Comparison of ENCODE assay signal across 1 cellular context in genomic region chr4:7157140-7157488, GRCh38.
TF ChIP-seq lines count a peak whose summit lies in the region.

No MANE protein-coding gene starts in this region.

TF ChIP-seq in IMR-90, 13 proteins besides CTCF, POLR2A, EP300 and RAD21 (continued from another document):
- no peak for TF ChIP-seq CEBPB (IDR thresholded peaks at IDR 0.05; ENCODE audit: low read depth, low read length)
- TF ChIP-seq MXI1 (IDR thresholded peaks at IDR 0.05; ENCODE audit: borderline replicate concordance, low read depth, low read length) = no peak
- no peak for TF ChIP-seq SMC3 (IDR thresholded peaks at IDR 0.05; ENCODE audit: low read depth, low read length)
- TF ChIP-seq CHD1 (IDR thresholded peaks at IDR 0.05; ENCODE audit: low read depth, low read length) = no peak
- no peak for TF ChIP-seq NFE2L2 (IDR thresholded peaks at IDR 0.05; ENCODE audit: low read depth, low read length)
- TF ChIP-seq RFX5 (IDR thresholded peaks at IDR 0.05; ENCODE audit: low read depth, low read length) = no peak
- TF ChIP-seq BHLHE40 (IDR thresholded peaks at IDR 0.05; ENCODE audit: low read depth, low read length) = no peak
